7 cellular contexts compared by ENCODE assay signal in genomic region chr5:80754900-80755299, GRCh38.
DNase-seq lines count a peak whose midpoint lies in the region; ATAC-seq lines count a peak whose summit lies in the region.

No MANE protein-coding gene starts in this region.

- H3K27me3 ChIP-seq in SJCRH30: no peaks in the 10 kb centered on the region

- ATAC-seq in GM19328 (IDR thresholded peaks at IDR 0.05; ENCODE audit: unreplicated experiment) (peak; percentile 41), HG03066 (IDR thresholded peaks at IDR 0.05; ENCODE audit: low read depth, unreplicated experiment) (peak; percentile 49), HG03565 (IDR thresholded peaks at IDR 0.05; ENCODE audit: unreplicated experiment) (no peak)

- H3K36me3 ChIP-seq in SJCRH30: peaks cover 5% of the 10 kb centered on the region

- H3K4me3 ChIP-seq in SJCRH30: peak overlapping the region; percentile 9; the same call in 1 of the 2 replicates

- DNase-seq in SJCRH30: peak; percentile 94 to 97
- DNase-seq in iris pigment epithelial cell (ENCODE audit: low read depth): peak; percentile 28
- DNase-seq in HuH-7.5 (ENCODE audit: low spot score): no peak
- DNase-seq in DMS53 (lab: John Stamatoyannopoulos, UW): no peak

- H3K27ac ChIP-seq in SJCRH30: peak overlapping the region; percentile 85

- peaks cover 41% of the 10 kb centered on the region for H3K4me1 ChIP-seq in SJCRH30

- H3K9me3 ChIP-seq in SJCRH30 (replicated peaks): peaks cover 4% of the 10 kb centered on the region; the same call in 1 of the 2 replicates

Comparison
In these comparisons a context has a peak if more than half of its experiments do, and no peak if none do; other contexts are left out.
1. DNase-seq: peak in SJCRH30 (2 of 2) and iris pigment epithelial cell (single experiment); none in HuH-7.5 (single experiment) and DMS53 (single experiment).